1 cellular context compared by ENCODE assay signal in the genomic region with DNA sequence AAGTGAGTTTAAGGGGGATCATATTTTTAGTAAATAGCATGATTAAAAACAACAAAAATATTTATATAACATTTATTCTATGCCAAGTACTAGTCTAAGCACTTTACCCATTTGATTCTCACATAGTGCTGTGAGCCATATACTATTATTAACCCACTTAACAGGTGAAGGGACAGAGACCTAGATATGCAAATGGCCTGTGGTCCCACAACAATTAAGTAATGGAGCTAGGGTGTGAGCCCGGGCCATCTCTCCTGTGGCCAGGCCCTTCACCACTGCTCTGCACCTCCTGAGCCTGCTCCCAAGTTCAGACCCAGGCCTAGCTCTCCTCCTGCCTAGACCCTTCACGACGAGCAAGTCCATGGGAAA.
TF ChIP-seq lines count a peak whose summit lies in the region.

No MANE protein-coding gene starts in this region.

TF ChIP-seq in IMR-90, 13 proteins besides CTCF, POLR2A, EP300 and RAD21 (continued from another document):
- TF ChIP-seq MAFK (IDR thresholded peaks at IDR 0.05; ENCODE audit: low read depth, low read length) (no peak), CHD1 (IDR thresholded peaks at IDR 0.05; ENCODE audit: low read depth, low read length) (no peak), CEBPB (IDR thresholded peaks at IDR 0.05; ENCODE audit: low read depth, low read length) (no peak), BHLHE40 (IDR thresholded peaks at IDR 0.05; ENCODE audit: low read depth, low read length) (no peak), FOS (IDR thresholded peaks at IDR 0.05; ENCODE audit: low read depth, low read length) (no peak), RFX5 (IDR thresholded peaks at IDR 0.05; ENCODE audit: low read depth, low read length) (no peak), NFE2L2 (IDR thresholded peaks at IDR 0.05; ENCODE audit: low read depth, low read length) (no peak)
